9 cellular contexts compared by ENCODE assay signal in genomic region chr18:32771871-32772499, GRCh38. TPM values are rescaled to one million over a fixed set of nuclear protein-coding genes. Genes with fewer than 3 reads are reported as not detected.
DNase-seq lines count a peak whose midpoint lies in the region; ATAC-seq and TF ChIP-seq lines count a peak whose summit lies in the region.
"Had no signal": no experiment of that assay in that cellular context is flagged by ENCODE, and none has a peak within 500 bp of the region (broad histone marks: within the 10 kb centered on the region; RNA-seq: fewer than 3 reads in every experiment).

No MANE protein-coding gene starts in this region.

- peak overlapping the region; percentile 43 to 70 (median 50) for H3K4me3 ChIP-seq in breast epithelium

- no peak overlapping the region for H3K27ac Mint-ChIP-seq in mesothelial cell of epicardium

- no peaks in the 10 kb centered on the region for H3K9me3 Mint-ChIP-seq in mesothelial cell of epicardium

- intact Hi-C loops in breast epithelium (cut with DNase I; ENCODE audit: low total_unique reads), result no loop called here

- TF ChIP-seq POLR2A in breast epithelium (IDR thresholded peaks at IDR 0.05), result no peak

- no peaks in the 10 kb centered on the region for H3K36me3 Mint-ChIP-seq in mesothelial cell of epicardium

- in situ Hi-C loops in ACHN (cut with HindIII; ENCODE audit: low pct_ligation_motif_present, low pct_unique_long_range_greater_than_20kb, low sequenced_read_pairs), result no loop called here

- peak; percentile 2 for DNase-seq in stimulated activated CD4-positive, alpha-beta T cell treated with anti-CD3 and anti-CD28 coated beads, Interleukin-15, amount 100 ng/mL, for 24 hours
- no peak for DNase-seq in stimulated activated CD4-positive, alpha-beta T cell treated with anti-CD3 and anti-CD28 coated beads, Interleukin-1b, Interleukin-23, amount 100 ng/mL, for 48 hours
- DNase-seq in breast epithelium (ENCODE audit: low spot score in 2 of 2), result no peak
- DNase-seq in mesothelial cell of epicardium (ENCODE audit: low spot score in 2 of 2, unreplicated experiment in 2 of 2), result peak in 1 of 2 experiments; percentile 45
- no peak for DNase-seq in medulla oblongata (ENCODE audit: extremely low spot score)
- DNase-seq in ACHN, result no peak
- DNase-seq in NCI-H446 (lab: John Stamatoyannopoulos, UW), result no peak

- H3K4me1 ChIP-seq in breast epithelium, result peaks cover 0 to 6% of the 10 kb centered on the region in 2 donors

- peaks cover 2 to 39% of the 10 kb centered on the region in 2 donors for H3K27me3 ChIP-seq in breast epithelium

- H3K9me3 ChIP-seq in breast epithelium, result no peaks in the 10 kb centered on the region

- H3K4me1 Mint-ChIP-seq in mesothelial cell of epicardium, result peaks cover 22% of the 10 kb centered on the region

- no peaks in the 10 kb centered on the region for H3K36me3 ChIP-seq in breast epithelium

- H3K27ac ChIP-seq in breast epithelium, result no peak overlapping the region
- H3K27ac ChIP-seq: epithelial cell of prostate had no signal

- no peak for ATAC-seq in HG02852 (IDR thresholded peaks at IDR 0.05; ENCODE audit: unreplicated experiment)

- peaks cover 84% of the 10 kb centered on the region for H3K27me3 Mint-ChIP-seq in mesothelial cell of epicardium (ENCODE audit: low read depth)

- TF ChIP-seq CTCF in breast epithelium (IDR thresholded peaks at IDR 0.05), result no peak
- TF ChIP-seq CTCF in mesothelial cell of epicardium (IDR thresholded peaks at IDR 0.05; ENCODE audit: unreplicated experiment), result no peak

- peak overlapping the region; percentile 52 for H3K4me3 Mint-ChIP-seq in mesothelial cell of epicardium

RNA-seq across cellular contexts. Expression of gene KLHL14, which starts 0.8 kb away (rescaled TPM):
- total RNA-seq in breast epithelium (under 1 TPM; 0.32 to 0.59 (median 0.33) TPM), mesothelial cell of epicardium (0.04 to 0.11 TPM (median 0.09 TPM) in 3 replicates)
